In genomic region chr7:94436018-94436604, GRCh38 we compare ENCODE assay signal across 8 cellular contexts. TPM values are rescaled to one million over a fixed set of nuclear protein-coding genes. Genes with fewer than 3 reads are reported as not detected.
DNase-seq lines count a peak whose midpoint lies in the region; ATAC-seq and TF ChIP-seq lines count a peak whose summit lies in the region.

No MANE protein-coding gene starts in this region.

- H3K4me1 Mint-ChIP-seq in activated naive CD8-positive, alpha-beta T cell treated with anti-CD3 and anti-CD28 coated beads for 36 hours = no peaks in the 10 kb centered on the region

- peak; percentile 81 for TF ChIP-seq CTCF in cardiac muscle cell (IDR thresholded peaks at IDR 0.05; ENCODE audit: low read depth, low read length)

- H3K4me1 ChIP-seq in SJCRH30 (no peaks in the 10 kb centered on the region), cardiac muscle cell (ENCODE audit: low read depth) (no peaks in the 10 kb centered on the region)

- no peak overlapping the region for H3K4me3 ChIP-seq in SJCRH30
- H3K4me3 ChIP-seq in cardiac muscle cell = no peak overlapping the region

- H3K36me3 Mint-ChIP-seq in activated naive CD8-positive, alpha-beta T cell treated with anti-CD3 and anti-CD28 coated beads for 36 hours = no peaks in the 10 kb centered on the region

- H3K9me3 Mint-ChIP-seq in activated naive CD8-positive, alpha-beta T cell treated with anti-CD3 and anti-CD28 coated beads for 36 hours = no peaks in the 10 kb centered on the region

- H3K27me3 Mint-ChIP-seq in activated naive CD8-positive, alpha-beta T cell treated with anti-CD3 and anti-CD28 coated beads for 36 hours = peaks cover 25% of the 10 kb centered on the region

- in situ Hi-C loops in KBM-7 (cut with MboI; ENCODE audit: low pct_unique_long_range_greater_than_20kb, low sequenced_read_pairs) = no loop called here

- no peak overlapping the region for H3K27ac Mint-ChIP-seq in activated naive CD8-positive, alpha-beta T cell treated with anti-CD3 and anti-CD28 coated beads for 36 hours

- H3K9me3 ChIP-seq in SJCRH30 (replicated peaks) = no peaks in the 10 kb centered on the region
- H3K9me3 ChIP-seq in cardiac muscle cell (ENCODE audit: low read depth) = no peaks in the 10 kb centered on the region

- no peak overlapping the region for H3K4me3 Mint-ChIP-seq in activated naive CD8-positive, alpha-beta T cell treated with anti-CD3 and anti-CD28 coated beads for 36 hours

- no peak overlapping the region for H3K27ac ChIP-seq in SJCRH30
- no peak overlapping the region for H3K27ac ChIP-seq in cardiac muscle cell

- H3K36me3 ChIP-seq in SJCRH30 = no peaks in the 10 kb centered on the region
- H3K36me3 ChIP-seq in cardiac muscle cell = no peaks in the 10 kb centered on the region

- ATAC-seq in GM21737 (IDR thresholded peaks at IDR 0.05; ENCODE audit: unreplicated experiment) = peak; percentile 84

- H3K27me3 ChIP-seq in SJCRH30 = no peaks in the 10 kb centered on the region
- H3K27me3 ChIP-seq in cardiac muscle cell = no peaks in the 10 kb centered on the region

- DNase-seq in GM04504 (ENCODE audit: low read depth) (peak; percentile 53), KBM-7 (peak; percentile 49), SJCRH30 (peak; percentile 55 to 73), cardiac muscle cell (ENCODE audit: low read depth in 1 of 2, low spot score in 1 of 2) (peak; percentile 85 to 87), renal cortical epithelial cell (ENCODE audit: low read depth) (peak; percentile 61), DMS153 (lab: John Stamatoyannopoulos, UW) (no peak)
- DNase-seq in activated naive CD8-positive, alpha-beta T cell treated with anti-CD3 and anti-CD28 coated beads for 36 hours = peak; percentile 22

RNA-seq across cellular contexts. Expression of gene COL1A2, which starts 41.4 kb away (rescaled TPM):
- total RNA-seq in SJCRH30 (2014; rRNA removed; shearing (Covaris generic)) = 0.12 and 0.20 TPM in 2 replicates
- total RNA-seq in activated naive CD8-positive, alpha-beta T cell treated with anti-CD3 and anti-CD28 coated beads for 36 hours = under 1 TPM; 0.30 to 0.35 TPM
- total RNA-seq in cardiac muscle cell (76.6 and 116 TPM in 2 replicates), renal cortical epithelial cell (7.3 and 237 TPM in 2 replicates)
- polyA plus RNA-seq in cardiac muscle cell = 73.5 and 122 TPM in 2 replicates
